20 cellular contexts compared by ENCODE assay signal in genomic region chr12:1077036-1077803, GRCh38.
A peak's percentile ranks its signal among the peaks of the same experiment; 100 is the strongest.
DNase-seq lines count a peak whose midpoint lies in the region; ATAC-seq, FAIRE-seq and TF ChIP-seq lines count a peak whose summit lies in the region.
"Had no signal": no experiment of that assay in that cellular context is flagged by ENCODE, and none has a peak within 500 bp of the region (broad histone marks: within the 10 kb centered on the region; RNA-seq: fewer than 3 reads in every experiment).

No MANE protein-coding gene starts in this region.

- H3K4me3 ChIP-seq in HEK293 (ENCODE audit: low read depth, low read length) = no peak overlapping the region
- H3K4me3 ChIP-seq in ascending aorta = no peak overlapping the region
- H3K4me3 ChIP-seq in kidney (ENCODE audit: low read length in 2 of 2) = no peak overlapping the region
- H3K4me3 ChIP-seq in upper lobe of left lung = no peak overlapping the region
- H3K4me3 ChIP-seq: K562, SJCRH30 had no signal

- POLR2A ChIA-PET in HEK293 (lab: Yijun Ruan, JAX) = no interaction called here

- H3K9me3 ChIP-seq in HEK293 (ENCODE audit: control insufficient read depth, insufficient read depth, low read depth, low read length) = no peaks in the 10 kb centered on the region
- no peaks in the 10 kb centered on the region for H3K9me3 ChIP-seq in ascending aorta
- no peaks in the 10 kb centered on the region for H3K9me3 ChIP-seq in kidney (ENCODE audit: control insufficient read depth in 1 of 2, low read length in 2 of 2)
- no peaks in the 10 kb centered on the region for H3K9me3 ChIP-seq in upper lobe of left lung
- H3K9me3 ChIP-seq: SJCRH30 had no signal

- no peak overlapping the region for H3K9ac ChIP-seq in kidney (ENCODE audit: low read length in 2 of 2)

- H3K27me3 ChIP-seq in ascending aorta (no peaks in the 10 kb centered on the region), upper lobe of left lung (no peaks in the 10 kb centered on the region)
- H3K27me3 ChIP-seq: SJCRH30 had no signal

- CTCF ChIA-PET in HEK293 (lab: Yijun Ruan, JAX) = interaction anchor here (1.0 to 1.1 kb wide), 3 partner anchors 16 to 125 kb away, joined by 3 to 5 read pairs (median 4); no protein-coding TSS in a partner anchor

- no peaks in the 10 kb centered on the region for H3K36me3 ChIP-seq in HEK293 (ENCODE audit: control insufficient read depth in 2 of 2, insufficient read depth in 1 of 2, low read length in 2 of 2)
- H3K36me3 ChIP-seq in ascending aorta = no peaks in the 10 kb centered on the region
- no peaks in the 10 kb centered on the region for H3K36me3 ChIP-seq in kidney (ENCODE audit: control insufficient read depth in 1 of 2, insufficient read depth in 2 of 2, low read length in 2 of 2)
- H3K36me3 ChIP-seq in upper lobe of left lung = no peaks in the 10 kb centered on the region

- peak; percentile 78 for FAIRE-seq in kidney (lab: Jason Lieb, UNC)
- FAIRE-seq: HepG2, K562 had no signal

- WGBS in upper lobe of left lung, 2 donors = 55 to 64% methylated on average over 5 of the region's 5 CpGs

- peaks cover 13% of the 10 kb centered on the region; the same call in 1 of the 2 replicates for H3K4me1 ChIP-seq in HEK293 (ENCODE audit: control insufficient read depth, insufficient read depth, low read length)
- peaks cover 0 to 8% of the 10 kb centered on the region in 2 donors for H3K4me1 ChIP-seq in ascending aorta
- peaks cover 0 to 5% of the 10 kb centered on the region in 2 donors for H3K4me1 ChIP-seq in kidney (ENCODE audit: control insufficient read depth in 1 of 2, insufficient read depth in 1 of 2, low read depth in 1 of 2, low read length in 2 of 2)
- peaks cover 0 to 12% (median 4%) of the 10 kb centered on the region in 4 donors for H3K4me1 ChIP-seq in upper lobe of left lung
- H3K4me1 ChIP-seq: SJCRH30 had no signal

- ATAC-seq in upper lobe of left lung (ENCODE audit: low FRiP score in 2 of 2) = no peak
- no peak for ATAC-seq in GM21825 (IDR thresholded peaks at IDR 0.05; ENCODE audit: unreplicated experiment)
- ATAC-seq in HG03135 (IDR thresholded peaks at IDR 0.05; ENCODE audit: unreplicated experiment) = no peak
- ATAC-seq: HepG2, K562 had no signal

- TF ChIP-seq POLR2A in upper lobe of left lung (IDR thresholded peaks at IDR 0.05) = no peak

- no peak overlapping the region for H3K27ac ChIP-seq in HEK293 (ENCODE audit: extremely low read depth, low read depth, low read length)
- H3K27ac ChIP-seq in ascending aorta = peak overlapping the region; percentile 36 to 65
- H3K27ac ChIP-seq in kidney (ENCODE audit: low read depth in 2 of 2, low read length in 2 of 2) = no peak overlapping the region
- peak overlapping the region in 3 of 4 donors; percentile 4 to 71 (median 57) for H3K27ac ChIP-seq in upper lobe of left lung
- H3K27ac ChIP-seq: SJCRH30 had no signal

- DNase-seq in ascending aorta (ENCODE audit: low spot score in 2 of 2) (no peak), kidney (no peak), upper lobe of left lung (no peak), NCI-H526 treated with DMSO at 0.1 percent for 48 hours (lab: John Stamatoyannopoulos, UW) (no peak)
- DNase-seq: CD4-positive, CD25-positive, alpha-beta regulatory T cell; EL; GF-D8; H7; NCI-H1092 treated with DMSO at 0.1 percent for 48 hours; NCI-H1436 treated with DMSO at 0.1 percent for 48 hours; NCI-H1930; NCI-H2227 treated with DMSO at 0.1 percent for 48 hours; NCI-H510A; NCI-H748 treated with DMSO at 0.1 percent for 48 hours; SJCRH30 had no signal

- TF ChIP-seq CTCF in HEK293 (tag by site-specific recombination; IDR thresholded peaks at IDR 0.05) (no peak), ascending aorta (IDR thresholded peaks at IDR 0.05) (no peak), kidney (IDR thresholded peaks at IDR 0.05; ENCODE audit: borderline replicate concordance, extremely low read depth, insufficient read depth) (no peak), upper lobe of left lung (IDR thresholded peaks at IDR 0.05) (no peak)

- TF ChIP-seq EP300 in upper lobe of left lung (IDR thresholded peaks at IDR 0.05) = no peak

- intact Hi-C loops in ascending aorta (cut with DNase I) = no loop called here
- intact Hi-C loops in kidney (cut with DNase I) = no loop called here

TF ChIP-seq in HEK293, 187 proteins besides CTCF, POLR2A, EP300 and RAD21:
- no peak for TF ChIP-seq GLIS1 (tag by site-specific recombination; IDR thresholded peaks at IDR 0.05)
- no peak for TF ChIP-seq HIC1 (tag by site-specific recombination; IDR thresholded peaks at IDR 0.05)
- 0 out of 2 replicates have a peak, but pooled peaks have one; percentile 7 for TF ChIP-seq ZNF664 (tag by site-specific recombination; IDR thresholded peaks at IDR 0.05)
- TF ChIP-seq PRDM1 (tag by site-specific recombination; IDR thresholded peaks at IDR 0.05) = 0 out of 2 replicates have a peak, but pooled peaks have one; percentile 56
- TF ChIP-seq PRDM6 (tag by site-specific recombination; IDR thresholded peaks at IDR 0.05) = peak; percentile 58
TF ChIP-seq in HEK293: peak in this region for 3.

Comparison
In these comparisons a context has a peak if more than half of its experiments do, and no peak if none do; other contexts are left out.
1. H3K27ac ChIP-seq: peak in ascending aorta (2 of 2) and upper lobe of left lung (3 of 4); none in HEK293 (single experiment) and kidney (0 of 2).